Comparison of ENCODE assay signal across 1 cellular context in the genomic region with DNA sequence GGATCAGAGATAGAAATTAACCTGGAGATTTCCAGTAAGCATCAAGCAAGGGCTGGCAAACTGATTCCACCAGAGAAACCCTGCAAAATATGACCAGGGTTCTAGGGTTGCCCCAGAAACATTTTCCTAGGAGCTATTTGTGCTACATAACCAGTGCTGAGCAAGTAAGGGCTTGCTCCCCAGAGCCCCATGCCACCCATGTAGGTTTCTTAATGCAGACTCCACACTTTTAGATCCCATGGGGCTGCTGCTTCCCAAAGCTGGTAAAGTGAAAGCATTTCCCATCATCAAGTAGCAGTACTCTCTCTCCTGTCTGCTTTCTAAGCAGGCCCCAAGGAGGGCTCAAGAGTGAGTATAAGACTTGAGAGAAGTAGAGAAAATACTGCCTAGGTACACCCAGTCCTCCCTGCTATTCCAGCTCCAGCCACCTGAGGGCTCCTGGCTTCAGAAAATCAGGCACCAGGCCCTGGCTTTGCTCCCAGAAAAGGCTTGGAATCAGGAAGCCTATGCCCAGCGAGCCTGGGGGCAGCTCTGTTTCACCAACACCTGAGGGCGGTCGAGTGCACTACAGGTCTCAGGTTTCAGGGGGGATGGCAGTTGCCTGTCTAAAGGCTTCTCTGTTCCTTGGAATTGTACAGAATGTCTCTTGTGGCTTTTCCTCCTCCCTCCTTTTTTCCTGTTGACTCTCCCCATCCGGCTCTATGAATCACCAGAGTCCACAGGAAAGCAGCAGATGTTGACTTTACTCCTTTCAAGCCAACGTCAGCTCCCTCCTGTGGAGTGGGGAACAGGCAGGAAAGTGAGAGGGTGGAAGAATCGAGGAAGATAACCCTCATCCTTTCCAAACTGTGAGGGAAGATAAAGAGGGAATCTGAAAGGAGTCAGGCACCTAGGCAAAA.
TF ChIP-seq lines count a peak whose summit lies in the region.

No MANE protein-coding gene starts in this region.

TF ChIP-seq in K562, 482 proteins besides CTCF, POLR2A, EP300 and RAD21 (continued from another document and continues in another):
- TF ChIP-seq RBFOX2 (IDR thresholded peaks at IDR 0.05; ENCODE audit: low read depth, low read length): no peak
- no peak for TF ChIP-seq REST (CRISPR knock-in tag; IDR thresholded peaks at IDR 0.05; ENCODE audit: low read depth)
- TF ChIP-seq POU5F1 (IDR thresholded peaks at IDR 0.05; ENCODE audit: borderline replicate concordance, low read depth, low read length, partially characterized antibody): no peak
- peak in 1 of 2 experiments; percentile 9; a peak in 1 of 4 replicates for TF ChIP-seq MLLT1 (IDR thresholded peaks at IDR 0.05)
- no peak for TF ChIP-seq PCBP1 (IDR thresholded peaks at IDR 0.05; ENCODE audit: low read depth, low read length, poor library complexity, severe bottlenecking)
- TF ChIP-seq ILK (tag; IDR thresholded peaks at IDR 0.05; ENCODE audit: borderline replicate concordance, low read depth): no peak
- no peak for TF ChIP-seq SRSF7 (optimal IDR thresholded peaks at IDR 0.05; ENCODE audit: low read depth, low read length)
- no peak for TF ChIP-seq TAF7 (tag; IDR thresholded peaks at IDR 0.05)
- TF ChIP-seq NUFIP1 (IDR thresholded peaks at IDR 0.05; ENCODE audit: partially characterized antibody): no peak
- peak; percentile 89 for TF ChIP-seq NFIC (IDR thresholded peaks at IDR 0.05)
- TF ChIP-seq HDGF (IDR thresholded peaks at IDR 0.05): 0 out of 2 replicates have a peak, but pooled peaks have one; percentile 57
- no peak; the same call in 1 of the 2 replicates for TF ChIP-seq HCFC1 (IDR thresholded peaks at IDR 0.05; ENCODE audit: low read depth, low read length)
- TF ChIP-seq DPF2 (IDR thresholded peaks at IDR 0.05): peak; percentile 24; the same call in 1 of the 2 replicates
- TF ChIP-seq ZSCAN29 (IDR thresholded peaks at IDR 0.05): no peak
- no peak for TF ChIP-seq ZNF274 (IDR thresholded peaks at IDR 0.05; ENCODE audit: borderline replicate concordance, low read depth, low read length)
- TF ChIP-seq ESRRA (IDR thresholded peaks at IDR 0.05; ENCODE audit: borderline replicate concordance, low read depth): no peak
- peak; percentile 38; the same call in 1 of the 2 replicates for TF ChIP-seq OTX1 (CRISPR knock-in tag; IDR thresholded peaks at IDR 0.05)
- TF ChIP-seq MTA1 (IDR thresholded peaks at IDR 0.05; ENCODE audit: borderline replicate concordance): no peak
- TF ChIP-seq, protein P1, sequence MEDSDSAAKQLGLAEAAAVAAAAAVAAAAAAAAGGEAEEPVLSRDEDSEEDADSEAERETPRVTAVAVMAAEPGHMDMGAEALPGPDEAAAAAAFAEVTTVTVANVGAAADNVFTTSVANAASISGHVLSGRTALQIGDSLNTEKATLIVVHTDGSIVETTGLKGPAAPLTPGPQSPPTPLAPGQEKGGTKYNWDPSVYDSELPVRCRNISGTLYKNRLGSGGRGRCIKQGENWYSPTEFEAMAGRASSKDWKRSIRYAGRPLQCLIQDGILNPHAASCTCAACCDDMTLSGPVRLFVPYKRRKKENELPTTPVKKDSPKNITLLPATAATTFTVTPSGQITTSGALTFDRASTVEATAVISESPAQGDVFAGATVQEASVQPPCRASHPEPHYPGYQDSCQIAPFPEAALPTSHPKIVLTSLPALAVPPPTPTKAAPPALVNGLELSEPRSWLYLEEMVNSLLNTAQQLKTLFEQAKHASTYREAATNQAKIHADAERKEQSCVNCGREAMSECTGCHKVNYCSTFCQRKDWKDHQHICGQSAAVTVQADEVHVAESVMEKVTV (CRISPR knock-in tag; IDR thresholded peaks at IDR 0.05): peak; percentile 79
- TF ChIP-seq, protein P2, sequence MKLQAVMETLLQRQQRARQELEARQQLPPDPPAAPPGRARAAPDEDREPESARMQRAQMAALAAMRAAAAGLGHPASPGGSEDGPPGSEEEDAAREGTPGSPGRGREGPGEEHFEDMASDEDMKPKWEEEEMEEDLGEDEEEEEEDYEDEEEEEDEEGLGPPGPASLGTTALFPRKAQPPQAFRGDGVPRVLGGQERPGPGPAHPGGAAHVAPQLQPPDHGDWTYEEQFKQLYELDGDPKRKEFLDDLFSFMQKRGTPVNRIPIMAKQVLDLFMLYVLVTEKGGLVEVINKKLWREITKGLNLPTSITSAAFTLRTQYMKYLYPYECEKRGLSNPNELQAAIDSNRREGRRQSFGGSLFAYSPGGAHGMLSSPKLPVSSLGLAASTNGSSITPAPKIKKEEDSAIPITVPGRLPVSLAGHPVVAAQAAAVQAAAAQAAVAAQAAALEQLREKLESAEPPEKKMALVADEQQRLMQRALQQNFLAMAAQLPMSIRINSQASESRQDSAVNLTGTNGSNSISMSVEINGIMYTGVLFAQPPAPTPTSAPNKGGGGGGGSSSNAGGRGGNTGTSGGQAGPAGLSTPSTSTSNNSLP (IDR thresholded peaks at IDR 0.05; ENCODE audit: borderline replicate concordance, low read depth, low read length): no peak
- no peak for TF ChIP-seq SAFB (IDR thresholded peaks at IDR 0.05; ENCODE audit: borderline replicate concordance, low read depth, low read length)
- TF ChIP-seq, protein P3, sequence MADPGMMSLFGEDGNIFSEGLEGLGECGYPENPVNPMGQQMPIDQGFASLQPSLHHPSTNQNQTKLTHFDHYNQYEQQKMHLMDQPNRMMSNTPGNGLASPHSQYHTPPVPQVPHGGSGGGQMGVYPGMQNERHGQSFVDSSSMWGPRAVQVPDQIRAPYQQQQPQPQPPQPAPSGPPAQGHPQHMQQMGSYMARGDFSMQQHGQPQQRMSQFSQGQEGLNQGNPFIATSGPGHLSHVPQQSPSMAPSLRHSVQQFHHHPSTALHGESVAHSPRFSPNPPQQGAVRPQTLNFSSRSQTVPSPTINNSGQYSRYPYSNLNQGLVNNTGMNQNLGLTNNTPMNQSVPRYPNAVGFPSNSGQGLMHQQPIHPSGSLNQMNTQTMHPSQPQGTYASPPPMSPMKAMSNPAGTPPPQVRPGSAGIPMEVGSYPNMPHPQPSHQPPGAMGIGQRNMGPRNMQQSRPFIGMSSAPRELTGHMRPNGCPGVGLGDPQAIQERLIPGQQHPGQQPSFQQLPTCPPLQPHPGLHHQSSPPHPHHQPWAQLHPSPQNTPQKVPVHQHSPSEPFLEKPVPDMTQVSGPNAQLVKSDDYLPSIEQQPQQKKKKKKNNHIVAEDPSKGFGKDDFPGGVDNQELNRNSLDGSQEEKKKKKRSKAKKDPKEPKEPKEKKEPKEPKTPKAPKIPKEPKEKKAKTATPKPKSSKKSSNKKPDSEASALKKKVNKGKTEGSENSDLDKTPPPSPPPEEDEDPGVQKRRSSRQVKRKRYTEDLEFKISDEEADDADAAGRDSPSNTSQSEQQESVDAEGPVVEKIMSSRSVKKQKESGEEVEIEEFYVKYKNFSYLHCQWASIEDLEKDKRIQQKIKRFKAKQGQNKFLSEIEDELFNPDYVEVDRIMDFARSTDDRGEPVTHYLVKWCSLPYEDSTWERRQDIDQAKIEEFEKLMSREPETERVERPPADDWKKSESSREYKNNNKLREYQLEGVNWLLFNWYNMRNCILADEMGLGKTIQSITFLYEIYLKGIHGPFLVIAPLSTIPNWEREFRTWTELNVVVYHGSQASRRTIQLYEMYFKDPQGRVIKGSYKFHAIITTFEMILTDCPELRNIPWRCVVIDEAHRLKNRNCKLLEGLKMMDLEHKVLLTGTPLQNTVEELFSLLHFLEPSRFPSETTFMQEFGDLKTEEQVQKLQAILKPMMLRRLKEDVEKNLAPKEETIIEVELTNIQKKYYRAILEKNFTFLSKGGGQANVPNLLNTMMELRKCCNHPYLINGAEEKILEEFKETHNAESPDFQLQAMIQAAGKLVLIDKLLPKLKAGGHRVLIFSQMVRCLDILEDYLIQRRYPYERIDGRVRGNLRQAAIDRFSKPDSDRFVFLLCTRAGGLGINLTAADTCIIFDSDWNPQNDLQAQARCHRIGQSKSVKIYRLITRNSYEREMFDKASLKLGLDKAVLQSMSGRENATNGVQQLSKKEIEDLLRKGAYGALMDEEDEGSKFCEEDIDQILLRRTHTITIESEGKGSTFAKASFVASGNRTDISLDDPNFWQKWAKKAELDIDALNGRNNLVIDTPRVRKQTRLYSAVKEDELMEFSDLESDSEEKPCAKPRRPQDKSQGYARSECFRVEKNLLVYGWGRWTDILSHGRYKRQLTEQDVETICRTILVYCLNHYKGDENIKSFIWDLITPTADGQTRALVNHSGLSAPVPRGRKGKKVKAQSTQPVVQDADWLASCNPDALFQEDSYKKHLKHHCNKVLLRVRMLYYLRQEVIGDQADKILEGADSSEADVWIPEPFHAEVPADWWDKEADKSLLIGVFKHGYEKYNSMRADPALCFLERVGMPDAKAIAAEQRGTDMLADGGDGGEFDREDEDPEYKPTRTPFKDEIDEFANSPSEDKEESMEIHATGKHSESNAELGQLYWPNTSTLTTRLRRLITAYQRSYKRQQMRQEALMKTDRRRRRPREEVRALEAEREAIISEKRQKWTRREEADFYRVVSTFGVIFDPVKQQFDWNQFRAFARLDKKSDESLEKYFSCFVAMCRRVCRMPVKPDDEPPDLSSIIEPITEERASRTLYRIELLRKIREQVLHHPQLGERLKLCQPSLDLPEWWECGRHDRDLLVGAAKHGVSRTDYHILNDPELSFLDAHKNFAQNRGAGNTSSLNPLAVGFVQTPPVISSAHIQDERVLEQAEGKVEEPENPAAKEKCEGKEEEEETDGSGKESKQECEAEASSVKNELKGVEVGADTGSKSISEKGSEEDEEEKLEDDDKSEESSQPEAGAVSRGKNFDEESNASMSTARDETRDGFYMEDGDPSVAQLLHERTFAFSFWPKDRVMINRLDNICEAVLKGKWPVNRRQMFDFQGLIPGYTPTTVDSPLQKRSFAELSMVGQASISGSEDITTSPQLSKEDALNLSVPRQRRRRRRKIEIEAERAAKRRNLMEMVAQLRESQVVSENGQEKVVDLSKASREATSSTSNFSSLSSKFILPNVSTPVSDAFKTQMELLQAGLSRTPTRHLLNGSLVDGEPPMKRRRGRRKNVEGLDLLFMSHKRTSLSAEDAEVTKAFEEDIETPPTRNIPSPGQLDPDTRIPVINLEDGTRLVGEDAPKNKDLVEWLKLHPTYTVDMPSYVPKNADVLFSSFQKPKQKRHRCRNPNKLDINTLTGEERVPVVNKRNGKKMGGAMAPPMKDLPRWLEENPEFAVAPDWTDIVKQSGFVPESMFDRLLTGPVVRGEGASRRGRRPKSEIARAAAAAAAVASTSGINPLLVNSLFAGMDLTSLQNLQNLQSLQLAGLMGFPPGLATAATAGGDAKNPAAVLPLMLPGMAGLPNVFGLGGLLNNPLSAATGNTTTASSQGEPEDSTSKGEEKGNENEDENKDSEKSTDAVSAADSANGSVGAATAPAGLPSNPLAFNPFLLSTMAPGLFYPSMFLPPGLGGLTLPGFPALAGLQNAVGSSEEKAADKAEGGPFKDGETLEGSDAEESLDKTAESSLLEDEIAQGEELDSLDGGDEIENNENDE (IDR thresholded peaks at IDR 0.05; ENCODE audit: low read depth, low read length): no peak
- no peak for TF ChIP-seq ASH1L (IDR thresholded peaks at IDR 0.05; ENCODE audit: borderline replicate concordance, low read depth, partially characterized antibody)
- TF ChIP-seq ZNF699 (CRISPR knock-in tag; IDR thresholded peaks at IDR 0.05; ENCODE audit: insufficient replicate concordance): no peak
- no peak for TF ChIP-seq YY1 (IDR thresholded peaks at IDR 0.05; ENCODE audit: borderline replicate concordance in 1 of 3, control insufficient read depth in 1 of 3, extremely low read depth in 1 of 3, insufficient read depth in 3 of 3, insufficient read length in 1 of 3, insufficient replicate concordance in 2 of 3, low read depth in 1 of 3, low read length in 2 of 3)
- no peak for TF ChIP-seq ZNF57 (CRISPR knock-in tag; IDR thresholded peaks at IDR 0.05)
- no peak for TF ChIP-seq MCM5 (IDR thresholded peaks at IDR 0.05; ENCODE audit: low read depth)
